In genomic region chr20:45970646-45971424, GRCh38 we compare ENCODE assay signal across 8 cellular contexts. TPM values are rescaled to one million over a fixed set of nuclear protein-coding genes. Genes with fewer than 3 reads are reported as not detected.
DNase-seq lines count a peak whose midpoint lies in the region; ATAC-seq and TF ChIP-seq lines count a peak whose summit lies in the region.

No MANE protein-coding gene starts in this region.

- peaks cover 7% of the 10 kb centered on the region; the same call in 1 of the 2 replicates for H3K4me1 ChIP-seq in Caco-2
- H3K4me1 ChIP-seq in GM23338 (ENCODE audit: insufficient read depth) = peaks cover 11% of the 10 kb centered on the region; the same call in 1 of the 2 replicates
- peaks cover 12% of the 10 kb centered on the region for H3K4me1 ChIP-seq in fibroblast of lung (ENCODE audit: control insufficient read depth, extremely low read depth, insufficient read depth, low read length)

- BruUV-seq in Caco-2 (replicated peaks; lab: Mats Ljungman, UMichigan) = no TSS peak

- H3K9me3 ChIP-seq in Caco-2 (no peaks in the 10 kb centered on the region), fibroblast of lung (ENCODE audit: control insufficient read depth, insufficient read depth, low read depth, low read length) (no peaks in the 10 kb centered on the region), neural cell (ENCODE audit: low read length) (no peaks in the 10 kb centered on the region)

- TF ChIP-seq EP300 in neural cell (conservative IDR thresholded peaks at IDR 0.05; ENCODE audit: poor library complexity, severe bottlenecking) = no peak

- peaks cover 8% of the 10 kb centered on the region for H3K36me3 ChIP-seq in Caco-2 (ENCODE audit: control insufficient read depth, insufficient read depth, low read length)
- H3K36me3 ChIP-seq in GM23338 (ENCODE audit: insufficient read depth) = peaks cover 9% of the 10 kb centered on the region
- H3K36me3 ChIP-seq in fibroblast of lung (ENCODE audit: control insufficient read depth, insufficient read depth, low read length) = peaks cover 19% of the 10 kb centered on the region
- no peaks in the 10 kb centered on the region for H3K36me3 ChIP-seq in neural cell (ENCODE audit: insufficient read depth, low read length)

- peak overlapping the region; percentile 68 for H3K4me2 ChIP-seq in GM23338
- peak overlapping the region; percentile 92 for H3K4me2 ChIP-seq in fibroblast of lung (ENCODE audit: extremely low read depth, insufficient read depth, low read length)
- H3K4me2 ChIP-seq in neural cell (ENCODE audit: low read length) = peak overlapping the region; percentile 40

- H3K4me1 Mint-ChIP-seq in Caco-2 (ENCODE audit: low read depth, unreplicated experiment) (peaks cover 13% of the 10 kb centered on the region), GM23338 (peaks cover 15% of the 10 kb centered on the region)

- no peaks in the 10 kb centered on the region for H4K20me1 ChIP-seq in GM23338 (replicated peaks; ENCODE audit: insufficient read depth)
- no peaks in the 10 kb centered on the region for H4K20me1 ChIP-seq in fibroblast of lung (ENCODE audit: control insufficient read depth, extremely low read depth, insufficient read depth, low read length)
- no peaks in the 10 kb centered on the region for H4K20me1 ChIP-seq in neural cell (ENCODE audit: insufficient read depth)

- H3F3A ChIP-seq in GM23338 (replicated peaks; ENCODE audit: low read depth) = peaks cover 13% of the 10 kb centered on the region
- no peaks in the 10 kb centered on the region for H3F3A ChIP-seq in neural cell (ENCODE audit: insufficient read depth, low read length, poor library complexity, severe bottlenecking)

- H3K27ac Mint-ChIP-seq in Caco-2 (ENCODE audit: unreplicated experiment) = peak overlapping the region; percentile 81
- no peak overlapping the region for H3K27ac Mint-ChIP-seq in GM23338

- H3K9me2 ChIP-seq in GM23338 (ENCODE audit: insufficient read depth) (no peaks in the 10 kb centered on the region), neural cell (ENCODE audit: insufficient read depth, low read length) (no peaks in the 10 kb centered on the region)

- no peak for TF ChIP-seq CTCF in Caco-2 (IDR thresholded peaks at IDR 0.05; ENCODE audit: insufficient read depth in 1 of 2, low read depth in 1 of 2, low read length in 1 of 2, severe bottlenecking in 1 of 2, unreplicated experiment in 1 of 2)
- no peak for TF ChIP-seq CTCF in GM23338 (conservative IDR thresholded peaks at IDR 0.05; ENCODE audit: low read depth in 2 of 2)
- TF ChIP-seq CTCF in fibroblast of lung (conservative IDR thresholded peaks at IDR 0.05 in 1 of 2, IDR thresholded peaks at IDR 0.05 in 1 of 2; ENCODE audit: low read depth in 1 of 2, low read length in 2 of 2) = no peak
- TF ChIP-seq CTCF in neural cell (IDR thresholded peaks at IDR 0.05; ENCODE audit: poor library complexity, severe bottlenecking) = no peak

- CTCF ChIA-PET in Caco-2 (lab: Charles Lee) = interaction anchor here (0.6 to 5.5 kb wide), 22 partner anchors 10 to 1013 kb away, joined by 3 to 63 read pairs (median 5); partner anchors contain the start of genes PCIF1 and ZSWIM1

- H3K27me3 Mint-ChIP-seq in Caco-2 (ENCODE audit: insufficient read depth, unreplicated experiment) = peaks cover under 1% of the 10 kb centered on the region
- peaks cover 10% of the 10 kb centered on the region for H3K27me3 Mint-ChIP-seq in GM23338 (ENCODE audit: insufficient read depth, low read depth, poor library complexity)

- H3K36me3 Mint-ChIP-seq in Caco-2 (ENCODE audit: insufficient read depth, unreplicated experiment) (peaks cover 41% of the 10 kb centered on the region), GM23338 (ENCODE audit: low read depth) (peaks cover 11% of the 10 kb centered on the region)

- intact Hi-C loops in Caco-2 (cut with micrococcal nuclease; ENCODE audit: unreplicated experiment) = loop anchor here (1.0 to 5.0 kb wide), 3 partner anchors 36 to 159 kb away; partner anchors contain the start of gene UBE2C

- H3K9me3 Mint-ChIP-seq in Caco-2 (ENCODE audit: unreplicated experiment) (no peaks in the 10 kb centered on the region), GM23338 (no peaks in the 10 kb centered on the region; the same call in 2 of the 3 replicates)

- H3K4me3 Mint-ChIP-seq in Caco-2 (ENCODE audit: unreplicated experiment) (peak overlapping the region; percentile 80), GM23338 (peak overlapping the region; percentile 90)

- H3K27ac ChIP-seq in GM23338 (ENCODE audit: low read depth) (peak overlapping the region; percentile 51), fibroblast of lung (ENCODE audit: insufficient read depth, low read length) (peak overlapping the region; percentile 100), neural cell (ENCODE audit: low read length) (peak overlapping the region; percentile 100)

- peak overlapping the region; percentile 54 for H3K4me3 ChIP-seq in Caco-2 (ENCODE audit: low read depth, low read length)
- peak overlapping the region; percentile 79 for H3K4me3 ChIP-seq in GM23338
- H3K4me3 ChIP-seq in fibroblast of lung (replicated peaks in 1 of 4; ENCODE audit: control extremely low read depth in 1 of 4, insufficient read depth in 1 of 4, low read depth in 3 of 4, low read length in 4 of 4) = peak overlapping the region; percentile 92 to 96 (median 96)
- H3K4me3 ChIP-seq in neural cell (ENCODE audit: low read length) = peak overlapping the region; percentile 97

- peak; percentile 55 to 65 for DNase-seq in Caco-2
- DNase-seq in GM23338 (ENCODE audit: low spot score) = no peak
- peak; percentile 24 for DNase-seq in T-helper 9 cell
- peak in 1 of 2 donors; percentile 37 for DNase-seq in fibroblast of lung (ENCODE audit: low read depth in 2 of 2)
- no peak for DNase-seq in retina
- no peak for DNase-seq in NCI-H128 (lab: John Stamatoyannopoulos, UW; ENCODE audit: unreplicated experiment)
- DNase-seq in COR-L47 (lab: John Stamatoyannopoulos, UW) = no peak

- H2AFZ ChIP-seq in GM23338 (no peak overlapping the region), fibroblast of lung (ENCODE audit: low read length) (peak overlapping the region; percentile 50), neural cell (ENCODE audit: low read depth, low read length) (no peak overlapping the region)

- TF ChIP-seq RAD21 in neural cell (conservative IDR thresholded peaks at IDR 0.05) = no peak

- POLR2A ChIA-PET in Caco-2 (lab: Charles Lee) = interaction anchor here (1.1 to 2.9 kb wide), 5 partner anchors 16 to 394 kb away, joined by 3 to 14 read pairs (median 4); partner anchors contain the start of genes PCIF1 and ZSWIM1

- H3K27me3 ChIP-seq in Caco-2 (replicated peaks; ENCODE audit: control insufficient read depth, insufficient read depth, low read length) (no peaks in the 10 kb centered on the region), GM23338 (ENCODE audit: insufficient read depth) (no peaks in the 10 kb centered on the region), fibroblast of lung (ENCODE audit: control insufficient read depth, insufficient read depth, low read length) (no peaks in the 10 kb centered on the region), neural cell (ENCODE audit: insufficient read depth, low read depth, low read length) (no peaks in the 10 kb centered on the region)

- H3K9ac ChIP-seq in fibroblast of lung (ENCODE audit: insufficient read depth, low read length) (peak overlapping the region; percentile 100), neural cell (ENCODE audit: low read length) (peak overlapping the region; percentile 99)

- H3K79me2 ChIP-seq in GM23338 (replicated peaks; ENCODE audit: insufficient read depth) (no peaks in the 10 kb centered on the region), fibroblast of lung (ENCODE audit: control insufficient read depth, insufficient read depth, low read length) (peaks cover 29% of the 10 kb centered on the region), neural cell (replicated peaks; ENCODE audit: insufficient read depth, low read length) (no peaks in the 10 kb centered on the region)

- ATAC-seq in GM23338 = no peak

RNA-seq across cellular contexts. Expression of gene ZNF335, which starts 1.2 kb away (rescaled TPM):
- total RNA-seq in Caco-2 (2022) = 35.1 and 38.1 TPM in 2 replicates
- 18.6 and 24.2 TPM in 2 replicates for total RNA-seq in GM23338 (2014; rRNA removed; shearing (Covaris generic))
- 5.7 and 7.4 TPM in 2 replicates for polyA plus RNA-seq in GM23338 (2016; fragmentation: Nextera tagmentation; extraction: Ambion mirVana)
- total RNA-seq in fibroblast of lung = 7.2 and 10.2 TPM in 2 replicates
- 4.8 and 6.7 TPM in 2 replicates for polyA plus RNA-seq in fibroblast of lung
- 6.9 and 8.5 TPM in 2 replicates for polyA plus RNA-seq in fibroblast of lung (2012)
- polyA minus RNA-seq in fibroblast of lung (ENCODE audit: low replicate concordance) = 24.7 and 35.4 TPM in 2 replicates
- polyA plus RNA-seq in neural cell = 12.8 and 18.9 TPM in 2 replicates
- polyA minus RNA-seq in neural cell = 25.4 and 26.5 TPM in 2 replicates

RNA-seq across cellular contexts. Expression of gene PCIF1, which starts 36.4 kb away (rescaled TPM):
- total RNA-seq in Caco-2 (2022) (66.5 and 75.9 TPM in 2 replicates), fibroblast of lung (6.7 and 9.9 TPM in 2 replicates)
- 26.1 and 27.0 TPM in 2 replicates for total RNA-seq in GM23338 (2014; rRNA removed; shearing (Covaris generic))
- polyA plus RNA-seq in GM23338 (2016; fragmentation: Nextera tagmentation; extraction: Ambion mirVana) (28.3 and 37.0 TPM in 2 replicates), fibroblast of lung (16.0 and 18.5 TPM in 2 replicates), neural cell (21.5 and 28.3 TPM in 2 replicates)
- polyA plus RNA-seq in fibroblast of lung (2012) = 20.7 and 25.8 TPM in 2 replicates
- polyA minus RNA-seq in fibroblast of lung (ENCODE audit: low replicate concordance) (67.9 and 99.2 TPM in 2 replicates), neural cell (18.7 and 22.7 TPM in 2 replicates)

RNA-seq across cellular contexts. Expression of gene MMP9, which starts 37.9 kb away (rescaled TPM):
- total RNA-seq in Caco-2 (2022) (0.16 TPM in 1 of 2 replicates, not detected in the other), fibroblast of lung (not detected in 2 replicates)
- total RNA-seq in GM23338 (2014; rRNA removed; shearing (Covaris generic)) = 5.4 and 5.8 TPM in 2 replicates
- polyA plus RNA-seq in GM23338 (2016; fragmentation: Nextera tagmentation; extraction: Ambion mirVana) (4.1 and 4.3 TPM in 2 replicates), fibroblast of lung (not detected in 2 replicates), neural cell (not detected in 2 replicates)
- polyA plus RNA-seq in fibroblast of lung (2012) = not detected in 2 replicates
- polyA minus RNA-seq in fibroblast of lung (ENCODE audit: low replicate concordance) (not detected in 2 replicates), neural cell (not detected in 2 replicates)

RNA-seq across cellular contexts. Expression of gene SLC12A5, which starts 58.2 kb away (rescaled TPM):
- 0.56 and 1.9 TPM in 2 replicates for total RNA-seq in Caco-2 (2022)
- 0.35 and 3.5 TPM in 2 replicates for total RNA-seq in GM23338 (2014; rRNA removed; shearing (Covaris generic))
- 8.4 and 9.8 TPM in 2 replicates for polyA plus RNA-seq in GM23338 (2016; fragmentation: Nextera tagmentation; extraction: Ambion mirVana)
- 0.26 and 0.50 TPM in 2 replicates for total RNA-seq in fibroblast of lung
- polyA plus RNA-seq in fibroblast of lung = 0.11 and 0.27 TPM in 2 replicates
- polyA plus RNA-seq in fibroblast of lung (2012) = 0.29 and 1.6 TPM in 2 replicates
- not detected in 2 replicates for polyA minus RNA-seq in fibroblast of lung (ENCODE audit: low replicate concordance)
- polyA plus RNA-seq in neural cell = 53.1 and 74.4 TPM in 2 replicates
- polyA minus RNA-seq in neural cell = 68.2 and 69.4 TPM in 2 replicates

RNA-seq across cellular contexts. Expression of gene PLTP, which starts 58.9 kb away (rescaled TPM):
- 39.6 and 42.6 TPM in 2 replicates for total RNA-seq in Caco-2 (2022)
- total RNA-seq in GM23338 (2014; rRNA removed; shearing (Covaris generic)) = 141 and 160 TPM in 2 replicates
- 107 and 108 TPM in 2 replicates for polyA plus RNA-seq in GM23338 (2016; fragmentation: Nextera tagmentation; extraction: Ambion mirVana)
- 110 and 132 TPM in 2 replicates for total RNA-seq in fibroblast of lung
- polyA plus RNA-seq in fibroblast of lung = 28.5 and 63.1 TPM in 2 replicates
- 36.1 and 77.6 TPM in 2 replicates for polyA plus RNA-seq in fibroblast of lung (2012)
- 64.5 and 131 TPM in 2 replicates for polyA minus RNA-seq in fibroblast of lung (ENCODE audit: low replicate concordance)
- polyA plus RNA-seq in neural cell = 5.3 and 7.0 TPM in 2 replicates
- 4.2 and 6.1 TPM in 2 replicates for polyA minus RNA-seq in neural cell

Comparison
In these comparisons a context has a peak if more than half of its experiments do, and no peak if none do; other contexts are left out.
1. DNase-seq: peak in Caco-2 (2 of 2) and T-helper 9 cell (single experiment); none in GM23338 (single experiment), retina (single experiment), NCI-H128 (single experiment) and COR-L47 (single experiment).
2. H3K4me2 ChIP-seq: peak in every context shown above with its lines; median percentile 92 in fibroblast of lung; 68 in GM23338; 40 in neural cell.
3. Peak in every context shown above with its lines, with median percentiles within 50 percentile points of each other: H3K4me3 ChIP-seq and H3K27ac ChIP-seq.